ENCODE assay signal across 25 cellular contexts in genomic region chr9:109931623-109932022, GRCh38.
DNase-seq lines count a peak whose midpoint lies in the region; ATAC-seq, FAIRE-seq and TF ChIP-seq lines count a peak whose summit lies in the region.
"Had no signal": no experiment of that assay in that cellular context is flagged by ENCODE, and none has a peak within 500 bp of the region (broad histone marks: within the 10 kb centered on the region; RNA-seq: fewer than 3 reads in every experiment).

No MANE protein-coding gene starts in this region.

- H3K4me1 Mint-ChIP-seq in neural progenitor cell (peaks cover 20% of the 10 kb centered on the region), endodermal cell (no peaks in the 10 kb centered on the region)
- H3K4me1 Mint-ChIP-seq in stimulated activated memory B cell treated with anti-CD40 and anti-IgM and Interleukin-4, amounts not matched to agents 10 μg/mL and 1 μg/mL and 100 μg/mL, for 72 hours: peaks cover 37% of the 10 kb centered on the region

- WGBS in endodermal cell (ENCODE audit: insufficient coverage in 1 of 2, insufficient read length in 1 of 2), 2 experiments: 90 to 97% methylated on average over 4 to 7 of the region's 7 CpGs

- H3K27ac ChIP-seq in neural progenitor cell (no peak overlapping the region), foreskin keratinocyte (no peak overlapping the region), endodermal cell (ENCODE audit: low read depth, low read length) (no peak overlapping the region)
- H3K27ac ChIP-seq: BLaER1 had no signal

- H3K36me3 ChIP-seq in neural progenitor cell: no peaks in the 10 kb centered on the region
- no peaks in the 10 kb centered on the region for H3K36me3 ChIP-seq in endodermal cell (ENCODE audit: control insufficient read depth, insufficient read depth, low read length)
- H3K36me3 ChIP-seq: BE2C, BLaER1 had no signal

- ATAC-seq in stimulated activated memory B cell treated with anti-CD40 and anti-IgM and Interleukin-4, amounts not matched to agents 10 μg/mL and 1 μg/mL and 100 μg/mL, for 72 hours: no peak
- ATAC-seq in foreskin keratinocyte: no peak
- ATAC-seq in GM21529 (IDR thresholded peaks at IDR 0.05; ENCODE audit: unreplicated experiment): no peak
- ATAC-seq: GM12878 had no signal

- no peaks in the 10 kb centered on the region for H3K79me2 ChIP-seq in neural progenitor cell (ENCODE audit: low read depth)

- H3F3A ChIP-seq in neural progenitor cell (ENCODE audit: low read depth): peaks cover 5% of the 10 kb centered on the region

- H4K20me1 ChIP-seq in neural progenitor cell (ENCODE audit: low read depth): no peaks in the 10 kb centered on the region
- H4K20me1 ChIP-seq: BLaER1 had no signal

- no peaks in the 10 kb centered on the region for H3K27me3 ChIP-seq in neural progenitor cell
- no peaks in the 10 kb centered on the region for H3K27me3 ChIP-seq in foreskin keratinocyte
- H3K27me3 ChIP-seq in endodermal cell (ENCODE audit: control insufficient read depth, insufficient read depth, low read length, poor library complexity, severe bottlenecking): no peaks in the 10 kb centered on the region
- H3K27me3 ChIP-seq: BE2C, BLaER1 had no signal

- H3K4me3 Mint-ChIP-seq in neural progenitor cell: no peak overlapping the region
- no peak overlapping the region for H3K4me3 Mint-ChIP-seq in stimulated activated memory B cell treated with anti-CD40 and anti-IgM and Interleukin-4, amounts not matched to agents 10 μg/mL and 1 μg/mL and 100 μg/mL, for 72 hours
- no peak overlapping the region for H3K4me3 Mint-ChIP-seq in endodermal cell
- H3K4me3 Mint-ChIP-seq: CD14-positive monocyte; CD4-positive, alpha-beta memory T cell; CD4-positive, CD25-positive, alpha-beta regulatory T cell; CD8-positive, alpha-beta memory T cell had no signal

- TF ChIP-seq POLR2A in GM12892 (IDR thresholded peaks at IDR 0.05; ENCODE audit: low read depth, low read length): no peak

- H3K9me3 ChIP-seq in neural progenitor cell (ENCODE audit: low read depth) (no peaks in the 10 kb centered on the region), endodermal cell (ENCODE audit: control insufficient read depth, low read length) (no peaks in the 10 kb centered on the region)
- H3K9me3 ChIP-seq: BE2C, BLaER1 had no signal

- peaks cover 4% of the 10 kb centered on the region for H3K27me3 Mint-ChIP-seq in neural progenitor cell (ENCODE audit: insufficient read depth, low read depth)
- no peaks in the 10 kb centered on the region for H3K27me3 Mint-ChIP-seq in stimulated activated memory B cell treated with anti-CD40 and anti-IgM and Interleukin-4, amounts not matched to agents 10 μg/mL and 1 μg/mL and 100 μg/mL, for 72 hours
- no peaks in the 10 kb centered on the region for H3K27me3 Mint-ChIP-seq in endodermal cell (ENCODE audit: insufficient read depth)

- peak; percentile 14 for FAIRE-seq in GM12892 (lab: Jason Lieb, UNC)
- FAIRE-seq: A204.1, GM12878, GM18507 had no signal

- H3K4me1 ChIP-seq in neural progenitor cell (peaks cover 20% of the 10 kb centered on the region), foreskin keratinocyte (no peaks in the 10 kb centered on the region), endodermal cell (ENCODE audit: control insufficient read depth, insufficient read depth, low read length) (no peaks in the 10 kb centered on the region)
- H3K4me1 ChIP-seq: BE2C had no signal

- H3K36me3 Mint-ChIP-seq in neural progenitor cell (peaks cover 5% of the 10 kb centered on the region), endodermal cell (ENCODE audit: low read depth) (no peaks in the 10 kb centered on the region)
- H3K36me3 Mint-ChIP-seq in stimulated activated memory B cell treated with anti-CD40 and anti-IgM and Interleukin-4, amounts not matched to agents 10 μg/mL and 1 μg/mL and 100 μg/mL, for 72 hours: no peaks in the 10 kb centered on the region
- H3K36me3 Mint-ChIP-seq: CD14-positive monocyte; CD4-positive, alpha-beta memory T cell; CD4-positive, CD25-positive, alpha-beta regulatory T cell; CD8-positive, alpha-beta memory T cell had no signal

- DNase-seq in GM12892 (ENCODE audit: insufficient read length) (no peak), neural progenitor cell (ENCODE audit: low spot score) (peak; percentile 66), foreskin keratinocyte (no peak), endodermal cell (no peak)
- DNase-seq: 8988T; ACHN; BE2C; CD4-positive, alpha-beta memory T cell; CD4-positive, CD25-positive, alpha-beta regulatory T cell; CD8-positive, alpha-beta memory T cell; COR-L47; DMS 273 treated with DMSO at 0.1 percent for 48 hours; DMS153; DMS53; DMS79; DND-41; EL; GDM1 had no signal

- H3K9me3 Mint-ChIP-seq in neural progenitor cell (peaks cover 3% of the 10 kb centered on the region), endodermal cell (no peaks in the 10 kb centered on the region)
- H3K9me3 Mint-ChIP-seq in stimulated activated memory B cell treated with anti-CD40 and anti-IgM and Interleukin-4, amounts not matched to agents 10 μg/mL and 1 μg/mL and 100 μg/mL, for 72 hours: no peaks in the 10 kb centered on the region

- H3K9ac ChIP-seq in neural progenitor cell (no peak overlapping the region), endodermal cell (ENCODE audit: extremely low read depth, low read length, poor library complexity, severe bottlenecking) (no peak overlapping the region)
- H3K9ac ChIP-seq: BLaER1 had no signal

- H3K4me2 ChIP-seq in neural progenitor cell: peak overlapping the region; percentile 31
- H3K4me2 ChIP-seq: BLaER1 had no signal

- H3K4me3 ChIP-seq in neural progenitor cell (no peak overlapping the region), endodermal cell (ENCODE audit: low read length) (no peak overlapping the region)
- H3K4me3 ChIP-seq: BLaER1, GM12878 had no signal

- no peak overlapping the region for H2AFZ ChIP-seq in neural progenitor cell (replicated peaks)

- H3K27ac Mint-ChIP-seq in neural progenitor cell (no peak overlapping the region), endodermal cell (no peak overlapping the region)
- peak overlapping the region; percentile 10 for H3K27ac Mint-ChIP-seq in stimulated activated memory B cell treated with anti-CD40 and anti-IgM and Interleukin-4, amounts not matched to agents 10 μg/mL and 1 μg/mL and 100 μg/mL, for 72 hours
- H3K27ac Mint-ChIP-seq: CD14-positive monocyte; CD4-positive, alpha-beta memory T cell; CD8-positive, alpha-beta memory T cell had no signal

- TF ChIP-seq CTCF in neural progenitor cell (IDR thresholded peaks at IDR 0.05) (no peak), foreskin keratinocyte (conservative IDR thresholded peaks at IDR 0.05) (no peak), endodermal cell (conservative IDR thresholded peaks at IDR 0.05) (no peak)
